27 cellular contexts compared by ENCODE assay signal in genomic region chr9:1055156-1055555, GRCh38. TPM values are rescaled to one million over a fixed set of nuclear protein-coding genes. Genes with fewer than 3 reads are reported as not detected.
"Had no signal": no experiment of that assay in that cellular context is flagged by ENCODE, and none has a peak within 500 bp of the region (broad histone marks: within the 10 kb centered on the region; RNA-seq: fewer than 3 reads in every experiment).

No MANE protein-coding gene starts in this region.

- ATAC-seq: foreskin keratinocyte; left lobe of liver; lower lobe of right lung; naive thymus-derived CD4-positive, alpha-beta T cell; right cardiac atrium; stimulated activated naive CD8-positive, alpha-beta T cell treated with anti-CD3 and anti-CD28 coated beads, Interleukin-15, Interleukin-2, amounts not matched to agents 100 U/mL and 50 U/mL, for 24 hours; upper lobe of right lung had no signal

- H3K9me3 ChIP-seq: lower lobe of right lung, thyroid gland, upper lobe of right lung had no signal

- DNase-seq: activated B cell treated with CpG ODN at 0.5 μM for 24 hours; activated CD4-positive, alpha-beta T cell treated with anti-CD3 and anti-CD28 coated beads for 4 hours; activated CD4-positive, alpha-beta T cell treated with anti-CD3 and anti-CD28 coated beads, Interleukin-2, amount 50 U/mL, for 48 hours; activated CD8-positive, alpha-beta memory T cell treated with anti-CD3 and anti-CD28 coated beads, Interleukin-2, amount 50 U/mL, for 48 hours; activated naive CD4-positive, alpha-beta T cell treated with Interleukin-2 at 50 U/mL for 16 hours; activated naive CD8-positive, alpha-beta T cell treated with anti-CD3 and anti-CD28 coated beads for 36 hours; activated T-cell treated with anti-CD3 and anti-CD28 coated beads, Interleukin-2, amount 50 U/mL, for 48 hours; cerebellar nuclear complex; cortex of kidney; endodermal cell; erythroblast; foreskin keratinocyte; lower lobe of right lung; naive thymus-derived CD4-positive, alpha-beta T cell; right cardiac atrium; stimulated activated CD4-positive, alpha-beta T cell treated with anti-CD3 and anti-CD28 coated beads, Interleukin-12 subunit alpha, Interleukin-12 subunit beta, amount 100 ng/mL, for 4 hours; stimulated activated CD4-positive, alpha-beta T cell treated with anti-CD3 and anti-CD28 coated beads, Interleukin-4, amount 100 ng/mL, for 4 hours; stimulated activated naive CD8-positive, alpha-beta T cell treated with anti-CD3 and anti-CD28 coated beads, Interleukin-15, Interleukin-2, amounts not matched to agents 100 U/mL and 50 U/mL, for 24 hours; substantia nigra; thyroid gland; upper lobe of right lung had no signal

- H3K4me3 ChIP-seq: lower lobe of right lung, neural progenitor cell, thyroid gland, upper lobe of right lung had no signal

- H2AFZ ChIP-seq: neural progenitor cell had no signal

- H3K27ac ChIP-seq: foreskin keratinocyte, lower lobe of right lung, neural progenitor cell, thyroid gland, upper lobe of right lung had no signal

- H3K36me3 ChIP-seq: lower lobe of right lung, neural progenitor cell, thyroid gland, upper lobe of right lung had no signal

- H3K4me2 ChIP-seq: neural progenitor cell had no signal

- H3K9ac ChIP-seq: neural progenitor cell had no signal

- H3K4me1 ChIP-seq: foreskin keratinocyte, neural progenitor cell had no signal

RNA-seq across cellular contexts. Expression of gene DMRT2, which starts 5.0 kb away (rescaled TPM):
- total RNA-seq: activated B cell treated with CpG ODN at 0.5 μM for 24 hours; activated CD8-positive, alpha-beta memory T cell treated with anti-CD3 and anti-CD28 coated beads for 36 hours; activated naive CD8-positive, alpha-beta T cell treated with anti-CD3 and anti-CD28 coated beads for 36 hours; fibroblast of lung; foreskin keratinocyte; left lobe of liver; osteocyte; pulmonary artery endothelial cell; right cardiac atrium had no signal
- polyA plus RNA-seq: foreskin keratinocyte; naive thymus-derived CD4-positive, alpha-beta T cell had no signal
